In genomic region chr1:36584874-36585759, GRCh38 we compare ENCODE assay signal across 20 cellular contexts.
"Had no signal": no experiment of that assay in that cellular context is flagged by ENCODE, and none has a peak within 500 bp of the region (broad histone marks: within the 10 kb centered on the region; RNA-seq: fewer than 3 reads in every experiment).

No MANE protein-coding gene starts in this region.

- H3K4me1 ChIP-seq: foreskin keratinocyte, psoas muscle, vagina had no signal

- H3K4me3 ChIP-seq: lung, psoas muscle, skin epidermis, suprapubic skin, vagina had no signal

- FAIRE-seq: colon had no signal

- H3K36me3 ChIP-seq: suprapubic skin, vagina had no signal

- DNase-seq: activated B cell treated with CpG ODN at 0.5 μM for 24 hours; activated CD4-positive, alpha-beta memory T cell treated with anti-CD3 and anti-CD28 coated beads, Interleukin-2, amount 10 ng/mL, durations not matched to agents 7 days and 5 days; activated CD4-positive, alpha-beta T cell treated with anti-CD3 and anti-CD28 coated beads for 4 hours; activated CD8-positive, alpha-beta memory T cell treated with anti-CD3 and anti-CD28 coated beads, Interleukin-2, amount 10 ng/mL, durations not matched to agents 7 days and 5 days; activated naive CD4-positive, alpha-beta T cell; activated naive CD8-positive, alpha-beta T cell treated with anti-CD3 and anti-CD28 coated beads for 36 hours; dorsolateral prefrontal cortex; hippocampal formation; islet precursor cell; psoas muscle; right cardiac atrium; stimulated activated naive CD8-positive, alpha-beta T cell treated with anti-CD3 and anti-CD28 coated beads, Interleukin-15, amount 100 ng/mL, for 72 hours; trophoblast cell had no signal

- H3K27ac ChIP-seq: dorsolateral prefrontal cortex, foreskin keratinocyte, psoas muscle, skin epidermis, suprapubic skin, vagina had no signal

- H3K9me3 ChIP-seq: psoas muscle, suprapubic skin, vagina had no signal

- ATAC-seq: activated CD8-positive, alpha-beta memory T cell treated with anti-CD3 and anti-CD28 coated beads, Interleukin-2, amount 10 ng/mL, durations not matched to agents 7 days and 5 days; activated T-helper 17 cell treated with anti-CD3 and anti-CD28 coated beads, Interleukin-2, amount 50 U/mL, for 72 hours; psoas muscle; right cardiac atrium; stimulated activated naive CD8-positive, alpha-beta T cell treated with anti-CD3 and anti-CD28 coated beads, Interleukin-15, amount 100 ng/mL, for 72 hours had no signal

- H3K27me3 ChIP-seq: vagina had no signal
